In the genomic region with DNA sequence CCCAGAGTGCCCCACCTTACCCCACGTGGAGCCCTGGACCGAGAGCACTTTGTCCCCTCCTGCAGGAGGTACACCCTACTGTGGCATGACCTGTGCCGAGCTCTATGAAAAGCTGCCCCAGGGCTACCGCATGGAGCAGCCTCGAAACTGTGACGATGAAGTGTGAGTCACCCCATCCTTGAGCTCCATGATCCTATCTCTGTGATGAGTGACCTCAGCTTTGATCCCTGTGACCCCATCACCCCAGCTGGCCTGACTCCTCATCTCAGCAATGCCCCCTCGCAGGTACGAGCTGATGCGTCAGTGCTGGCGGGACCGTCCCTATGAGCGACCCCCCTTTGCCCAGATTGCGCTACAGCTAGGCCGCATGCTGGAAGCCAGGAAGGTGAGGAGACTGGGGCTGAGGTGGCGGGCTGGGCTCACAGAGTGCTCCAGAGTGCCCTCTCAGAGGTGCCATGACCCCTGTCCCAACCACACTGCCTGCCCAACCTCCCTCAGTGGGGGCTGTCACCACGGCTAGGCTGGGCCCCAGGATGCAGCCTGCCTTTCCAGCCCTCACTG, we compare ENCODE assay signal across 1 cellular context.
TF ChIP-seq lines count a peak whose summit lies in the region.

No MANE protein-coding gene starts in this region.

TF ChIP-seq in K562, 482 proteins besides CTCF, POLR2A, EP300 and RAD21 (continues in another document):
- TF ChIP-seq JUND (IDR thresholded peaks at IDR 0.05; ENCODE audit: borderline replicate concordance, low read depth, low read length) (peak; percentile 88), JUND (tag; IDR thresholded peaks at IDR 0.05; ENCODE audit: borderline replicate concordance, low read depth, low read length) (peak; percentile 78; the same call in 2 of the 3 replicates), HOXB6 (CRISPR knock-in tag; IDR thresholded peaks at IDR 0.05; ENCODE audit: borderline replicate concordance) (no peak), ATF1 (CRISPR knock-in tag; IDR thresholded peaks at IDR 0.05) (no peak), ATF1 (tag; IDR thresholded peaks at IDR 0.05) (peak; percentile 42; the same call in 1 of the 2 replicates), FOSL1 (tag; conservative IDR thresholded peaks at IDR 0.05) (peak; percentile 94), ZNF217 (CRISPR knock-in tag; IDR thresholded peaks at IDR 0.05) (no peak), PCBP1 (IDR thresholded peaks at IDR 0.05; ENCODE audit: low read depth, low read length, poor library complexity, severe bottlenecking) (no peak), ESRRA (IDR thresholded peaks at IDR 0.05; ENCODE audit: borderline replicate concordance, low read depth) (no peak), SAFB (IDR thresholded peaks at IDR 0.05; ENCODE audit: borderline replicate concordance, low read depth, low read length) (no peak), C11orf30 (IDR thresholded peaks at IDR 0.05; ENCODE audit: low read depth) (no peak), RFX7 (CRISPR knock-in tag; IDR thresholded peaks at IDR 0.05) (no peak), SNRNP70 (optimal IDR thresholded peaks at IDR 0.05; ENCODE audit: low read depth, low read length) (no peak), DPF2 (IDR thresholded peaks at IDR 0.05) (peak; percentile 56), FOXK1 (CRISPR knock-in tag; IDR thresholded peaks at IDR 0.05; ENCODE audit: borderline replicate concordance) (no peak), ZNF583 (CRISPR knock-in tag; IDR thresholded peaks at IDR 0.05) (no peak), NCOA4 (IDR thresholded peaks at IDR 0.05; ENCODE audit: partially characterized antibody) (no peak), JUN (IDR thresholded peaks at IDR 0.05; ENCODE audit: borderline replicate concordance, low read depth, low read length) (peak; percentile 86; the same call in 1 of the 2 replicates), JUN (CRISPR knock-in tag; IDR thresholded peaks at IDR 0.05; ENCODE audit: borderline replicate concordance) (no peak), ATF7 (IDR thresholded peaks at IDR 0.05) (peak; percentile 38; the same call in 1 of the 2 replicates), ZNF644 (tag; IDR thresholded peaks at IDR 0.05; ENCODE audit: low read depth) (no peak), SRSF7 (optimal IDR thresholded peaks at IDR 0.05; ENCODE audit: low read depth, low read length) (no peak), CHD1 (IDR thresholded peaks at IDR 0.05; ENCODE audit: low read length) (no peak), NEUROD1 (IDR thresholded peaks at IDR 0.05; ENCODE audit: borderline replicate concordance, low read depth, low read length, partially characterized antibody) (no peak), ZNF445 (CRISPR knock-in tag; IDR thresholded peaks at IDR 0.05; ENCODE audit: low read depth) (no peak), ZNF274 (IDR thresholded peaks at IDR 0.05; ENCODE audit: borderline replicate concordance, low read depth, low read length) (no peak), SMARCA4 (IDR thresholded peaks at IDR 0.05) (peak; percentile 32; the same call in 1 of the 2 replicates), MEIS2 (IDR thresholded peaks at IDR 0.05; ENCODE audit: partially characterized antibody) (peak; percentile 9), HLTF (IDR thresholded peaks at IDR 0.05) (no peak), NR2C2 (CRISPR knock-in tag; IDR thresholded peaks at IDR 0.05) (no peak), NR2C2 (tag; IDR thresholded peaks at IDR 0.05) (0 out of 2 replicates have a peak, but pooled peaks have one; percentile 32), MAFK (IDR thresholded peaks at IDR 0.05; ENCODE audit: low read length) (no peak), ZNF197 (CRISPR knock-in tag; IDR thresholded peaks at IDR 0.05; ENCODE audit: low read depth) (no peak), DDX20 (tag; IDR thresholded peaks at IDR 0.05; ENCODE audit: low read depth) (no peak), SMARCE1 (IDR thresholded peaks at IDR 0.05) (peak; percentile 53; the same call in 1 of the 2 replicates), NR2C1 (IDR thresholded peaks at IDR 0.05) (no peak), NR2C1 (tag; IDR thresholded peaks at IDR 0.05) (0 out of 2 replicates have a peak, but pooled peaks have one; percentile 10), CREM (IDR thresholded peaks at IDR 0.05; ENCODE audit: low read depth) (peak; percentile 67)
- TF ChIP-seq, protein P1, sequence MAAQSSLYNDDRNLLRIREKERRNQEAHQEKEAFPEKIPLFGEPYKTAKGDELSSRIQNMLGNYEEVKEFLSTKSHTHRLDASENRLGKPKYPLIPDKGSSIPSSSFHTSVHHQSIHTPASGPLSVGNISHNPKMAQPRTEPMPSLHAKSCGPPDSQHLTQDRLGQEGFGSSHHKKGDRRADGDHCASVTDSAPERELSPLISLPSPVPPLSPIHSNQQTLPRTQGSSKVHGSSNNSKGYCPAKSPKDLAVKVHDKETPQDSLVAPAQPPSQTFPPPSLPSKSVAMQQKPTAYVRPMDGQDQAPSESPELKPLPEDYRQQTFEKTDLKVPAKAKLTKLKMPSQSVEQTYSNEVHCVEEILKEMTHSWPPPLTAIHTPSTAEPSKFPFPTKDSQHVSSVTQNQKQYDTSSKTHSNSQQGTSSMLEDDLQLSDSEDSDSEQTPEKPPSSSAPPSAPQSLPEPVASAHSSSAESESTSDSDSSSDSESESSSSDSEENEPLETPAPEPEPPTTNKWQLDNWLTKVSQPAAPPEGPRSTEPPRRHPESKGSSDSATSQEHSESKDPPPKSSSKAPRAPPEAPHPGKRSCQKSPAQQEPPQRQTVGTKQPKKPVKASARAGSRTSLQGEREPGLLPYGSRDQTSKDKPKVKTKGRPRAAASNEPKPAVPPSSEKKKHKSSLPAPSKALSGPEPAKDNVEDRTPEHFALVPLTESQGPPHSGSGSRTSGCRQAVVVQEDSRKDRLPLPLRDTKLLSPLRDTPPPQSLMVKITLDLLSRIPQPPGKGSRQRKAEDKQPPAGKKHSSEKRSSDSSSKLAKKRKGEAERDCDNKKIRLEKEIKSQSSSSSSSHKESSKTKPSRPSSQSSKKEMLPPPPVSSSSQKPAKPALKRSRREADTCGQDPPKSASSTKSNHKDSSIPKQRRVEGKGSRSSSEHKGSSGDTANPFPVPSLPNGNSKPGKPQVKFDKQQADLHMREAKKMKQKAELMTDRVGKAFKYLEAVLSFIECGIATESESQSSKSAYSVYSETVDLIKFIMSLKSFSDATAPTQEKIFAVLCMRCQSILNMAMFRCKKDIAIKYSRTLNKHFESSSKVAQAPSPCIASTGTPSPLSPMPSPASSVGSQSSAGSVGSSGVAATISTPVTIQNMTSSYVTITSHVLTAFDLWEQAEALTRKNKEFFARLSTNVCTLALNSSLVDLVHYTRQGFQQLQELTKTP (IDR thresholded peaks at IDR 0.05; ENCODE audit: low read depth in 1 of 2, partially characterized antibody in 2 of 2), result no peak
- TF ChIP-seq, protein P2, sequence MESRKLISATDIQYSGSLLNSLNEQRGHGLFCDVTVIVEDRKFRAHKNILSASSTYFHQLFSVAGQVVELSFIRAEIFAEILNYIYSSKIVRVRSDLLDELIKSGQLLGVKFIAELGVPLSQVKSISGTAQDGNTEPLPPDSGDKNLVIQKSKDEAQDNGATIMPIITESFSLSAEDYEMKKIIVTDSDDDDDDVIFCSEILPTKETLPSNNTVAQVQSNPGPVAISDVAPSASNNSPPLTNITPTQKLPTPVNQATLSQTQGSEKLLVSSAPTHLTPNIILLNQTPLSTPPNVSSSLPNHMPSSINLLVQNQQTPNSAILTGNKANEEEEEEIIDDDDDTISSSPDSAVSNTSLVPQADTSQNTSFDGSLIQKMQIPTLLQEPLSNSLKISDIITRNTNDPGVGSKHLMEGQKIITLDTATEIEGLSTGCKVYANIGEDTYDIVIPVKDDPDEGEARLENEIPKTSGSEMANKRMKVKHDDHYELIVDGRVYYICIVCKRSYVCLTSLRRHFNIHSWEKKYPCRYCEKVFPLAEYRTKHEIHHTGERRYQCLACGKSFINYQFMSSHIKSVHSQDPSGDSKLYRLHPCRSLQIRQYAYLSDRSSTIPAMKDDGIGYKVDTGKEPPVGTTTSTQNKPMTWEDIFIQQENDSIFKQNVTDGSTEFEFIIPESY (CRISPR knock-in tag; IDR thresholded peaks at IDR 0.05), result peak; percentile 97
- TF ChIP-seq, protein P3, sequence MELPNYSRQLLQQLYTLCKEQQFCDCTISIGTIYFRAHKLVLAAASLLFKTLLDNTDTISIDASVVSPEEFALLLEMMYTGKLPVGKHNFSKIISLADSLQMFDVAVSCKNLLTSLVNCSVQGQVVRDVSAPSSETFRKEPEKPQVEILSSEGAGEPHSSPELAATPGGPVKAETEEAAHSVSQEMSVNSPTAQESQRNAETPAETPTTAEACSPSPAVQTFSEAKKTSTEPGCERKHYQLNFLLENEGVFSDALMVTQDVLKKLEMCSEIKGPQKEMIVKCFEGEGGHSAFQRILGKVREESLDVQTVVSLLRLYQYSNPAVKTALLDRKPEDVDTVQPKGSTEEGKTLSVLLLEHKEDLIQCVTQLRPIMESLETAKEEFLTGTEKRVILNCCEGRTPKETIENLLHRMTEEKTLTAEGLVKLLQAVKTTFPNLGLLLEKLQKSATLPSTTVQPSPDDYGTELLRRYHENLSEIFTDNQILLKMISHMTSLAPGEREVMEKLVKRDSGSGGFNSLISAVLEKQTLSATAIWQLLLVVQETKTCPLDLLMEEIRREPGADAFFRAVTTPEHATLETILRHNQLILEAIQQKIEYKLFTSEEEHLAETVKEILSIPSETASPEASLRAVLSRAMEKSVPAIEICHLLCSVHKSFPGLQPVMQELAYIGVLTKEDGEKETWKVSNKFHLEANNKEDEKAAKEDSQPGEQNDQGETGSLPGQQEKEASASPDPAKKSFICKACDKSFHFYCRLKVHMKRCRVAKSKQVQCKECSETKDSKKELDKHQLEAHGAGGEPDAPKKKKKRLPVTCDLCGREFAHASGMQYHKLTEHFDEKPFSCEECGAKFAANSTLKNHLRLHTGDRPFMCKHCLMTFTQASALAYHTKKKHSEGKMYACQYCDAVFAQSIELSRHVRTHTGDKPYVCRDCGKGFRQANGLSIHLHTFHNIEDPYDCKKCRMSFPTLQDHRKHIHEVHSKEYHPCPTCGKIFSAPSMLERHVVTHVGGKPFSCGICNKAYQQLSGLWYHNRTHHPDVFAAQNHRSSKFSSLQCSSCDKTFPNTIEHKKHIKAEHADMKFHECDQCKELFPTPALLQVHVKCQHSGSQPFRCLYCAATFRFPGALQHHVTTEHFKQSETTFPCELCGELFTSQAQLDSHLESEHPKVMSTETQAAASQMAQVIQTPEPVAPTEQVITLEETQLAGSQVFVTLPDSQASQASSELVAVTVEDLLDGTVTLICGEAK (IDR thresholded peaks at IDR 0.05), result no peak
- TF ChIP-seq, protein P3 (CRISPR knock-in tag; IDR thresholded peaks at IDR 0.05), result no peak
- TF ChIP-seq, protein P4, sequence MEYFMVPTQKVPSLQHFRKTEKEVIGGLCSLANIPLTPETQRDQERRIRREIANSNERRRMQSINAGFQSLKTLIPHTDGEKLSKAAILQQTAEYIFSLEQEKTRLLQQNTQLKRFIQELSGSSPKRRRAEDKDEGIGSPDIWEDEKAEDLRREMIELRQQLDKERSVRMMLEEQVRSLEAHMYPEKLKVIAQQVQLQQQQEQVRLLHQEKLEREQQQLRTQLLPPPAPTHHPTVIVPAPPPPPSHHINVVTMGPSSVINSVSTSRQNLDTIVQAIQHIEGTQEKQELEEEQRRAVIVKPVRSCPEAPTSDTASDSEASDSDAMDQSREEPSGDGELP (CRISPR knock-in tag; IDR thresholded peaks at IDR 0.05; ENCODE audit: borderline replicate concordance), result peak; percentile 80; the same call in 1 of the 2 replicates
- TF ChIP-seq, protein P5, sequence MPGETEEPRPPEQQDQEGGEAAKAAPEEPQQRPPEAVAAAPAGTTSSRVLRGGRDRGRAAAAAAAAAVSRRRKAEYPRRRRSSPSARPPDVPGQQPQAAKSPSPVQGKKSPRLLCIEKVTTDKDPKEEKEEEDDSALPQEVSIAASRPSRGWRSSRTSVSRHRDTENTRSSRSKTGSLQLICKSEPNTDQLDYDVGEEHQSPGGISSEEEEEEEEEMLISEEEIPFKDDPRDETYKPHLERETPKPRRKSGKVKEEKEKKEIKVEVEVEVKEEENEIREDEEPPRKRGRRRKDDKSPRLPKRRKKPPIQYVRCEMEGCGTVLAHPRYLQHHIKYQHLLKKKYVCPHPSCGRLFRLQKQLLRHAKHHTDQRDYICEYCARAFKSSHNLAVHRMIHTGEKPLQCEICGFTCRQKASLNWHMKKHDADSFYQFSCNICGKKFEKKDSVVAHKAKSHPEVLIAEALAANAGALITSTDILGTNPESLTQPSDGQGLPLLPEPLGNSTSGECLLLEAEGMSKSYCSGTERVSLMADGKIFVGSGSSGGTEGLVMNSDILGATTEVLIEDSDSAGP (CRISPR knock-in tag; IDR thresholded peaks at IDR 0.05), result no peak
